12 cellular contexts compared by ENCODE assay signal in genomic region chr7:107972075-107972482, GRCh38. TPM values are rescaled to one million over a fixed set of nuclear protein-coding genes. Genes with fewer than 3 reads are reported as not detected.
DNase-seq lines count a peak whose midpoint lies in the region; ATAC-seq, FAIRE-seq and TF ChIP-seq lines count a peak whose summit lies in the region.
"Had no signal": no experiment of that assay in that cellular context is flagged by ENCODE, and none has a peak within 500 bp of the region (broad histone marks: within the 10 kb centered on the region; RNA-seq: fewer than 3 reads in every experiment).

No MANE protein-coding gene starts in this region.

- TF ChIP-seq CTCF in AG09319 (IDR thresholded peaks at IDR 0.05; ENCODE audit: low read depth, low read length) = no peak
- no peak for TF ChIP-seq CTCF in heart left ventricle (IDR thresholded peaks at IDR 0.05)
- no peak for TF ChIP-seq CTCF in psoas muscle (IDR thresholded peaks at IDR 0.05)
- TF ChIP-seq CTCF in D721Med (IDR thresholded peaks at IDR 0.05; ENCODE audit: insufficient read depth, missing control alignments) = no peak

- H3K27me3 ChIP-seq in heart left ventricle (no peaks in the 10 kb centered on the region), psoas muscle (ENCODE audit: insufficient read depth in 3 of 3, low read length in 2 of 3) (peaks cover 0 to 4% (median 2%) of the 10 kb centered on the region in 3 donors)
- H3K27me3 ChIP-seq: BE2C had no signal

- no peaks in the 10 kb centered on the region for H3K4me1 Mint-ChIP-seq in stimulated activated naive CD8-positive, alpha-beta T cell treated with anti-CD3 and anti-CD28 coated beads, Interleukin-15, amount 100 ng/mL, for 72 hours
- H3K4me1 Mint-ChIP-seq: activated CD4-positive, alpha-beta memory T cell treated with anti-CD3 and anti-CD28 coated beads, Interleukin-2, amount 10 ng/mL, durations not matched to agents 7 days and 5 days had no signal

- 24 to 42% (median 27%) methylated on average over 4 of the region's 4 CpGs for WGBS in heart left ventricle, 4 donors
- WGBS in psoas muscle, 3 donors = 7 to 24% (median 12%) methylated on average over 4 of the region's 4 CpGs

- no peak overlapping the region for H3K4me3 Mint-ChIP-seq in stimulated activated naive CD8-positive, alpha-beta T cell treated with anti-CD3 and anti-CD28 coated beads, Interleukin-15, amount 100 ng/mL, for 72 hours
- H3K4me3 Mint-ChIP-seq: activated CD4-positive, alpha-beta memory T cell treated with anti-CD3 and anti-CD28 coated beads, Interleukin-2, amount 10 ng/mL, durations not matched to agents 7 days and 5 days had no signal

- TF ChIP-seq POLR2A in heart left ventricle (IDR thresholded peaks at IDR 0.05) = no peak

- H3K9me3 ChIP-seq in heart left ventricle (no peaks in the 10 kb centered on the region), psoas muscle (no peaks in the 10 kb centered on the region)
- H3K9me3 ChIP-seq: BE2C had no signal

- H3K27ac Mint-ChIP-seq in stimulated activated naive CD8-positive, alpha-beta T cell treated with anti-CD3 and anti-CD28 coated beads, Interleukin-15, amount 100 ng/mL, for 72 hours = no peak overlapping the region
- H3K27ac Mint-ChIP-seq: activated CD4-positive, alpha-beta memory T cell treated with anti-CD3 and anti-CD28 coated beads, Interleukin-2, amount 10 ng/mL, durations not matched to agents 7 days and 5 days had no signal

- peaks cover 14% of the 10 kb centered on the region for H3K27me3 Mint-ChIP-seq in stimulated activated naive CD8-positive, alpha-beta T cell treated with anti-CD3 and anti-CD28 coated beads, Interleukin-15, amount 100 ng/mL, for 72 hours
- H3K27me3 Mint-ChIP-seq: brain had no signal

- H3K4me1 ChIP-seq in heart left ventricle = peaks cover 0 to 74% (median 52%) of the 10 kb centered on the region in 12 donors
- peaks cover 4% of the 10 kb centered on the region for H3K4me1 ChIP-seq in psoas muscle
- H3K4me1 ChIP-seq: BE2C had no signal

- peak overlapping the region; percentile 37 to 92 (median 72) for H3K27ac ChIP-seq in heart left ventricle
- peak overlapping the region; percentile 32 for H3K27ac ChIP-seq in psoas muscle

- no peak for FAIRE-seq in D721Med (lab: Jason Lieb, UNC)

- intact Hi-C loops in heart left ventricle (cut with DNase I) (loop anchor here in 3 of 10 donors (1.0 to 2.0 kb wide), 3 partner anchors 17 to 29 kb away; no protein-coding TSS in a partner anchor), psoas muscle (cut with DNase I) (no loop called here)

- peak; percentile 78 to 90 (median 85) for ATAC-seq in heart left ventricle
- peak; percentile 51 to 86 (median 82) for ATAC-seq in psoas muscle
- no peak for ATAC-seq in stimulated activated naive CD8-positive, alpha-beta T cell treated with anti-CD3 and anti-CD28 coated beads, Interleukin-15, amount 100 ng/mL, for 72 hours

- H3K36me3 ChIP-seq in heart left ventricle = peaks cover 0 to 74% (median 25%) of the 10 kb centered on the region in 9 donors
- peaks cover 0 to 9% of the 10 kb centered on the region in 2 donors for H3K36me3 ChIP-seq in psoas muscle (ENCODE audit: insufficient read depth in 1 of 2, low read depth in 1 of 2)

- no peak overlapping the region for H3K4me3 ChIP-seq in heart left ventricle
- no peak overlapping the region for H3K4me3 ChIP-seq in psoas muscle

- peak; percentile 88 for DNase-seq in AG09319 (ENCODE audit: extremely low read depth, low read depth)
- peak; percentile 100 for DNase-seq in amniotic epithelial cell (ENCODE audit: low read depth)
- peak in 2 of 5 donors; percentile 38 to 62 for DNase-seq in heart left ventricle
- DNase-seq in psoas muscle = no peak
- no peak for DNase-seq in stimulated activated CD4-positive, alpha-beta T cell treated with anti-CD3 and anti-CD28 coated beads, Interleukin-4, amount 100 ng/mL, for 1 hour
- no peak for DNase-seq in D721Med (ENCODE audit: insufficient read length, low spot score)
- DNase-seq in stimulated activated naive CD8-positive, alpha-beta T cell treated with anti-CD3 and anti-CD28 coated beads, Interleukin-15, amount 100 ng/mL, for 72 hours = no peak
- no peak for DNase-seq in activated CD4-positive, alpha-beta T cell treated with anti-CD3 and anti-CD28 coated beads, Interleukin-2, amount 50 U/mL, for 1 hour
- DNase-seq: activated CD4-positive, alpha-beta memory T cell treated with anti-CD3 and anti-CD28 coated beads, Interleukin-2, amount 10 ng/mL, durations not matched to agents 7 days and 5 days; BE2C; RPMI8226 had no signal

- no peaks in the 10 kb centered on the region for H3K9me3 Mint-ChIP-seq in stimulated activated naive CD8-positive, alpha-beta T cell treated with anti-CD3 and anti-CD28 coated beads, Interleukin-15, amount 100 ng/mL, for 72 hours
- H3K9me3 Mint-ChIP-seq: activated CD4-positive, alpha-beta memory T cell treated with anti-CD3 and anti-CD28 coated beads, Interleukin-2, amount 10 ng/mL, durations not matched to agents 7 days and 5 days; brain had no signal

RNA-seq across cellular contexts. Expression of gene LAMB1, which starts 30.9 kb away (rescaled TPM):
- 100 to 1,000 TPM in 2 of 9 donors, 10 to 100 TPM in 7; 29.1 to 121 (median 58.0) TPM for total RNA-seq in heart left ventricle
- polyA plus RNA-seq in heart left ventricle = 10 to 100 TPM; 51.6 to 53.2 TPM
- total RNA-seq in psoas muscle = 10 to 100 TPM; 23.7 to 43.6 (median 26.4) TPM
- 10 to 100 TPM; 17.0 to 45.9 (median 25.8) TPM for polyA plus RNA-seq in psoas muscle
- total RNA-seq: activated CD4-positive, alpha-beta memory T cell treated with anti-CD3 and anti-CD28 coated beads, Interleukin-2, amount 10 ng/mL, durations not matched to agents 7 days and 5 days had no signal

Comparison
In these comparisons a context has a peak if more than half of its experiments do, and no peak if none do; other contexts are left out.
1. DNase-seq: peak in AG09319 (single experiment) and amniotic epithelial cell (single experiment); none in psoas muscle (0 of 2), stimulated activated CD4-positive, alpha-beta T cell treated with anti-CD3 and anti-CD28 coated beads, Interleukin-4, amount 100 ng/mL, for 1 hour (single experiment), D721Med (single experiment), stimulated activated naive CD8-positive, alpha-beta T cell treated with anti-CD3 and anti-CD28 coated beads, Interleukin-15, amount 100 ng/mL, for 72 hours (0 of 2) and activated CD4-positive, alpha-beta T cell treated with anti-CD3 and anti-CD28 coated beads, Interleukin-2, amount 50 U/mL, for 1 hour (single experiment).